In the genomic region with DNA sequence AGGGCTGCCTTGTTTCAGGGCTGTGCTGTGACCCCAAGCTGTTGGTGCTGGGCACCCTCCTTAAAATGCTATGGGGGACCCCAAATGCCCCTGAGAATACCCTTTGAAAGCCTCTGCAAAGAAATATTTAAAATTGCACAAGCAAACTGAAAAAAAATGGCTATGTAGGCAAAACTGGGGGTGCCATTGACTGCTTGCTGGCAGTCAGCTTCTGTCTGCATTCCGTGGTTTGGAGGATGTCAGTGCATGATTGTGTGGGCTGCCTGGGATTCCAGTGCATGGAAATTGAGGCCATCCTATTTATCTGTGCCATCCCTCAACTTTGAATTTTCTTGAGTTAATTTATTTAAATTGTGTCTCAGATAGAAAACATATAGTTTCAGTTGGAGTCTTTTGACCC, we compare ENCODE assay signal across 1 cellular context.
TF ChIP-seq lines count a peak whose summit lies in the region.

No MANE protein-coding gene starts in this region.

TF ChIP-seq in GM23338, 12 proteins besides CTCF, POLR2A, EP300 and RAD21 (continued from another document):
- TF ChIP-seq REST (IDR thresholded peaks at IDR 0.05; ENCODE audit: unreplicated experiment) (no peak), ZNF331 (CRISPR knock-in tag; IDR thresholded peaks at IDR 0.05; ENCODE audit: low read depth) (no peak), JUNB (IDR thresholded peaks at IDR 0.05; ENCODE audit: unreplicated experiment) (no peak), ZNF462 (CRISPR knock-in tag; IDR thresholded peaks at IDR 0.05) (no peak), NANOG (IDR thresholded peaks at IDR 0.05; ENCODE audit: borderline replicate concordance) (no peak)
